1 cellular context compared by ENCODE assay signal in genomic region chr5:137954131-137954879, GRCh38.
TF ChIP-seq lines count a peak whose summit lies in the region.

No MANE protein-coding gene starts in this region.

TF ChIP-seq in HepG2, 621 proteins besides CTCF, POLR2A, EP300 and RAD21 (continued from another document):
- TF ChIP-seq DZIP1 (CRISPR knock-in tag; IDR thresholded peaks at IDR 0.05) (no peak), NFE2L1 (CRISPR knock-in tag; IDR thresholded peaks at IDR 0.05; ENCODE audit: borderline replicate concordance) (no peak), PPARG (CRISPR knock-in tag; conservative IDR thresholded peaks at IDR 0.05) (no peak), ZNF260 (CRISPR knock-in tag; IDR thresholded peaks at IDR 0.05; ENCODE audit: borderline replicate concordance, low read depth) (no peak), ZNF225 (CRISPR knock-in tag; IDR thresholded peaks at IDR 0.05) (no peak), ZBED4 (CRISPR knock-in tag; IDR thresholded peaks at IDR 0.05; ENCODE audit: borderline replicate concordance) (no peak), HNRNPH1 (optimal IDR thresholded peaks at IDR 0.05; ENCODE audit: low read depth, low read length) (no peak), MAFF (IDR thresholded peaks at IDR 0.05; ENCODE audit: low read depth, low read length) (no peak), ARID4A (CRISPR knock-in tag; IDR thresholded peaks at IDR 0.05; ENCODE audit: borderline replicate concordance) (no peak), POLR2AphosphoS5 (IDR thresholded peaks at IDR 0.05; ENCODE audit: low read depth, low read length) (no peak)
